ENCODE assay signal across 11 cellular contexts in the genomic region with DNA sequence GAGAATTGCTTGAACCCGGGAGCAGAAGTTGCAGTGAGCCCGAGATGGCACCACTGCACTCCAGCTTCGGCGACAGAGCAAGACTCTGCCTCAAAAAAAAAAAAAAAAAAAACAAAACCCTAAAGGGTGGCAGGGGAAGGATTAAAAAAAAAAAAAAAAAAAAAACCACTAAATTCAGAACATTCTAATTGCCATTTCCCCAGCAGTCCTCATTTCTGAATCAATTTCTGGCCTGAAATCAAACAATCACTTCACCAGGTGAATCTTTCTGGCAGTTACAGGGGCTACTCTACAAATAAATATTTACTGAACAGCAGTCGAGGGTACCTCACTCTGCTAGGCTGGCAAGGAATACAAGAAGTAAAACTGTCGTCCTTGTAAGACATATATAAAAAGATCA. TPM values are rescaled to one million over a fixed set of nuclear protein-coding genes. Genes with fewer than 3 reads are reported as not detected.
A peak's percentile ranks its signal among the peaks of the same experiment; 100 is the strongest.
DNase-seq lines count a peak whose midpoint lies in the region; TF ChIP-seq lines count a peak whose summit lies in the region.
"Had no signal": no experiment of that assay in that cellular context is flagged by ENCODE, and none has a peak within 500 bp of the region (broad histone marks: within the 10 kb centered on the region; RNA-seq: fewer than 3 reads in every experiment).

No MANE protein-coding gene starts in this region.

- H3K4me2 ChIP-seq in MM.1S (ENCODE audit: low read depth, low read length): peak overlapping the region; percentile 40; the same call in 1 of the 2 replicates
- H3K4me2 ChIP-seq in trophoblast cell (ENCODE audit: low read length): no peak overlapping the region

- H3K9me3 ChIP-seq in ES-I3 (ENCODE audit: control insufficient read depth, insufficient read depth, low read length) (no peaks in the 10 kb centered on the region), MM.1S (replicated peaks; ENCODE audit: insufficient read depth, low read length) (no peaks in the 10 kb centered on the region), duodenal mucosa (ENCODE audit: control insufficient read depth in 1 of 2, low read length in 2 of 2) (no peaks in the 10 kb centered on the region), trophoblast cell (ENCODE audit: insufficient read depth, low read depth, low read length) (no peaks in the 10 kb centered on the region)

- H3K36me3 ChIP-seq in ES-I3 (ENCODE audit: insufficient read depth, low read length) (peaks cover 4% of the 10 kb centered on the region), MM.1S (replicated peaks; ENCODE audit: insufficient read depth, low read length) (no peaks in the 10 kb centered on the region; the same call in 1 of the 2 replicates), duodenal mucosa (ENCODE audit: control insufficient read depth in 1 of 2, insufficient read depth in 2 of 2, low read length in 2 of 2) (peaks cover 0 to 28% of the 10 kb centered on the region in 2 donors), trophoblast cell (ENCODE audit: control insufficient read depth in 1 of 2, insufficient read depth in 2 of 2, low read length in 2 of 2) (peaks cover 11 to 17% of the 10 kb centered on the region in 2 experiments)

- H4K8ac ChIP-seq in trophoblast cell (ENCODE audit: low read depth, low read length): no peak overlapping the region

- H2BK120ac ChIP-seq in trophoblast cell (ENCODE audit: insufficient read depth, low read length, poor library complexity): no peak overlapping the region

- H3K14ac ChIP-seq in trophoblast cell (ENCODE audit: low read length): no peak overlapping the region

- DNase-seq in MM.1S: no peak
- no peak for DNase-seq in neural crest cell (ENCODE audit: low read depth, low spot score)
- DNase-seq in A172 (ENCODE audit: low spot score): no peak
- DNase-seq in islet precursor cell: no peak
- no peak for DNase-seq in trophoblast cell
- DNase-seq in CD1c-positive myeloid dendritic cell (ENCODE audit: extremely low spot score): no peak
- DNase-seq: NCI-H1105; nucleus accumbens; stimulated activated naive CD4-positive, alpha-beta T cell had no signal

- H4K91ac ChIP-seq in trophoblast cell (ENCODE audit: low read depth, low read length): no peak overlapping the region

- H3K18ac ChIP-seq in trophoblast cell (ENCODE audit: low read length): no peak overlapping the region

- H3K27ac Mint-ChIP-seq in neural crest cell (ENCODE audit: unreplicated experiment): no peak overlapping the region

- no CpG with 5 or more reads among the region's 6 CpGs for WGBS in trophoblast cell (ENCODE audit: extremely low coverage, insufficient coverage, insufficient read length)

- H3K27me3 ChIP-seq in MM.1S (replicated peaks; ENCODE audit: insufficient read depth, low read length): no peaks in the 10 kb centered on the region
- no peaks in the 10 kb centered on the region for H3K27me3 ChIP-seq in duodenal mucosa (ENCODE audit: control insufficient read depth in 1 of 2, insufficient read depth in 2 of 2, low read length in 2 of 2)
- H3K27me3 ChIP-seq in trophoblast cell (ENCODE audit: insufficient read depth, low read length): no peaks in the 10 kb centered on the region

- H3K4me1 Mint-ChIP-seq in neural crest cell: peaks cover 19% of the 10 kb centered on the region

- H4K12ac ChIP-seq in trophoblast cell (ENCODE audit: low read depth, low read length): no peak overlapping the region

- H3K27me3 Mint-ChIP-seq in neural crest cell (ENCODE audit: low read depth): peaks cover 13% of the 10 kb centered on the region

- H3K27ac ChIP-seq in MM.1S (ENCODE audit: low read length): no peak overlapping the region
- no peak overlapping the region for H3K27ac ChIP-seq in duodenal mucosa (ENCODE audit: low read depth, low read length)
- H3K27ac ChIP-seq in trophoblast cell (ENCODE audit: low read depth, low read length): no peak overlapping the region

- H3K4ac ChIP-seq in trophoblast cell (ENCODE audit: low read depth, low read length): no peak overlapping the region

- no peaks in the 10 kb centered on the region for H3F3A ChIP-seq in MM.1S (ENCODE audit: insufficient read depth, low read length)

- H3K4me3 ChIP-seq in MM.1S (ENCODE audit: low read length) (peak overlapping the region; percentile 72; the same call in 1 of the 2 replicates), duodenal mucosa (ENCODE audit: low read depth in 1 of 2, low read length in 2 of 2) (peak overlapping the region; percentile 79 to 99), trophoblast cell (ENCODE audit: low read depth, low read length) (no peak overlapping the region)

- peaks cover 6% of the 10 kb centered on the region for H3K9me3 Mint-ChIP-seq in neural crest cell

- H2AK5ac ChIP-seq in trophoblast cell (ENCODE audit: low read length): no peak overlapping the region

- no peak overlapping the region for H2BK5ac ChIP-seq in trophoblast cell (ENCODE audit: low read depth, low read length, poor library complexity)

- no peaks in the 10 kb centered on the region for H3K9me2 ChIP-seq in MM.1S (replicated peaks; ENCODE audit: insufficient read depth, low read length)

- no peak overlapping the region for H2AFZ ChIP-seq in MM.1S (ENCODE audit: low read length)
- no peak overlapping the region for H2AFZ ChIP-seq in trophoblast cell (ENCODE audit: insufficient read depth, low read length, poor library complexity)

- no peak overlapping the region for H2BK12ac ChIP-seq in trophoblast cell (ENCODE audit: low read length)

- no peaks in the 10 kb centered on the region for H4K20me1 ChIP-seq in MM.1S (ENCODE audit: insufficient read depth, low read length)

- TF ChIP-seq CTCF in MM.1S (IDR thresholded peaks at IDR 0.05; ENCODE audit: low read length) (no peak), neural crest cell (conservative IDR thresholded peaks at IDR 0.05) (no peak)

- H3K4me3 Mint-ChIP-seq in neural crest cell: peak overlapping the region; percentile 96

- H3K36me3 Mint-ChIP-seq in neural crest cell (ENCODE audit: low read depth): peaks cover 14% of the 10 kb centered on the region

- peaks cover 7% of the 10 kb centered on the region for H3K79me1 ChIP-seq in trophoblast cell (ENCODE audit: low read length)

- H3K79me2 ChIP-seq in MM.1S (ENCODE audit: low read length) (peaks cover 15% of the 10 kb centered on the region), trophoblast cell (ENCODE audit: control insufficient read depth, insufficient read depth, low read length, poor library complexity) (no peaks in the 10 kb centered on the region)

- no peak overlapping the region for H3K23ac ChIP-seq in trophoblast cell (ENCODE audit: low read length)

- H3K9ac ChIP-seq in ES-I3 (ENCODE audit: low read depth, low read length) (peak overlapping the region; percentile 71; the same call in 1 of the 2 replicates), MM.1S (ENCODE audit: low read length) (no peak overlapping the region), duodenal mucosa (ENCODE audit: low read depth in 1 of 2, low read length in 2 of 2) (peak overlapping the region in 1 of 2 donors; percentile 72), trophoblast cell (ENCODE audit: low read length) (no peak overlapping the region)

- peaks cover 6% of the 10 kb centered on the region; the same call in 1 of the 2 replicates for H3K4me1 ChIP-seq in ES-I3 (ENCODE audit: insufficient read depth, low read length)
- no peaks in the 10 kb centered on the region for H3K4me1 ChIP-seq in MM.1S (ENCODE audit: low read length)
- peaks cover 0 to 6% of the 10 kb centered on the region in 2 donors for H3K4me1 ChIP-seq in duodenal mucosa (ENCODE audit: control insufficient read depth in 1 of 2, insufficient read depth in 2 of 2, low read length in 2 of 2)
- H3K4me1 ChIP-seq in trophoblast cell (ENCODE audit: control insufficient read depth in 1 of 2, insufficient read depth in 2 of 2, low read length in 2 of 2): peaks cover 0 to 2% of the 10 kb centered on the region in 2 experiments

RNA-seq across cellular contexts. Expression of a gene that starts 1.2 kb away (rescaled TPM):
- 58.4 and 67.0 TPM in 2 replicates for total RNA-seq in neural crest cell
- 37.6 and 46.1 TPM in 2 replicates for total RNA-seq in A172 (2014; rRNA removed; shearing (Covaris generic))
- 28.8 and 32.1 TPM in 2 replicates for polyA plus RNA-seq in trophoblast cell (2013)

RNA-seq across cellular contexts. Expression of a gene that starts 27.4 kb away (rescaled TPM):
- total RNA-seq in neural crest cell: 0.14 TPM in 1 of 2 replicates, not detected in the other
- total RNA-seq in A172 (2014; rRNA removed; shearing (Covaris generic)): 1.7 and 1.9 TPM in 2 replicates
- polyA plus RNA-seq in trophoblast cell (2013): 0.04 TPM in 2 replicates

RNA-seq across cellular contexts. Expression of a gene that starts 44.8 kb away (rescaled TPM):
- total RNA-seq in neural crest cell: 64.5 and 67.7 TPM in 2 replicates
- total RNA-seq in A172 (2014; rRNA removed; shearing (Covaris generic)): 18.4 and 21.4 TPM in 2 replicates
- 11.3 TPM in 2 replicates for polyA plus RNA-seq in trophoblast cell (2013)
